ENCODE assay signal across 2 cellular contexts in genomic region chr19:1440418-1440801, GRCh38.
TF ChIP-seq lines count a peak whose summit lies in the region.

No MANE protein-coding gene starts in this region.

TF ChIP-seq in SK-N-SH, 30 proteins besides CTCF, POLR2A, EP300 and RAD21:
- TF ChIP-seq USF2 (IDR thresholded peaks at IDR 0.05; ENCODE audit: borderline replicate concordance, low read depth, low read length) = no peak
- no peak for TF ChIP-seq NFIC (IDR thresholded peaks at IDR 0.05; ENCODE audit: borderline replicate concordance)
- no peak for TF ChIP-seq FOXM1 (IDR thresholded peaks at IDR 0.05; ENCODE audit: low read depth)
- TF ChIP-seq, protein P1, sequence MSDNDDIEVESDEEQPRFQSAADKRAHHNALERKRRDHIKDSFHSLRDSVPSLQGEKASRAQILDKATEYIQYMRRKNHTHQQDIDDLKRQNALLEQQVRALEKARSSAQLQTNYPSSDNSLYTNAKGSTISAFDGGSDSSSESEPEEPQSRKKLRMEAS (IDR thresholded peaks at IDR 0.05; ENCODE audit: low read depth) = no peak
- no peak for TF ChIP-seq USF1 (IDR thresholded peaks at IDR 0.05; ENCODE audit: borderline replicate concordance, low read depth)
- TF ChIP-seq SIN3A (IDR thresholded peaks at IDR 0.05; ENCODE audit: borderline replicate concordance, low read depth, low read length) = no peak

TF ChIP-seq in SK-N-SH treated with all-trans-retinoic acid at 6 μM for 48 hours, 23 proteins besides CTCF, POLR2A, EP300 and RAD21:
- TF ChIP-seq ESRRG (CRISPR knock-in tag; IDR thresholded peaks at IDR 0.05) (no peak), ZC3H10 (CRISPR knock-in tag; IDR thresholded peaks at IDR 0.05) (no peak), SNAI2 (CRISPR knock-in tag; IDR thresholded peaks at IDR 0.05) (no peak), ZNF70 (CRISPR knock-in tag; IDR thresholded peaks at IDR 0.05) (no peak), ZFP30 (CRISPR knock-in tag; IDR thresholded peaks at IDR 0.05) (no peak), CSDC2 (CRISPR knock-in tag; IDR thresholded peaks at IDR 0.05) (no peak), TOX (CRISPR knock-in tag; IDR thresholded peaks at IDR 0.05; ENCODE audit: borderline replicate concordance) (no peak), ISL1 (CRISPR knock-in tag; IDR thresholded peaks at IDR 0.05) (no peak), GLIS3 (CRISPR knock-in tag; IDR thresholded peaks at IDR 0.05) (no peak), OSR1 (CRISPR knock-in tag; IDR thresholded peaks at IDR 0.05) (no peak), ZNF565 (CRISPR knock-in tag; conservative IDR thresholded peaks at IDR 0.05; ENCODE audit: low read depth) (no peak), PPARA (CRISPR knock-in tag; IDR thresholded peaks at IDR 0.05; ENCODE audit: borderline replicate concordance) (no peak), BACH2 (CRISPR knock-in tag; IDR thresholded peaks at IDR 0.05; ENCODE audit: borderline replicate concordance) (no peak), ARNTL (CRISPR knock-in tag; IDR thresholded peaks at IDR 0.05; ENCODE audit: borderline replicate concordance, low read depth) (no peak), CREB5 (CRISPR knock-in tag; IDR thresholded peaks at IDR 0.05; ENCODE audit: low read depth) (no peak), RARB (CRISPR knock-in tag; IDR thresholded peaks at IDR 0.05) (no peak)
- TF ChIP-seq, protein P2, sequence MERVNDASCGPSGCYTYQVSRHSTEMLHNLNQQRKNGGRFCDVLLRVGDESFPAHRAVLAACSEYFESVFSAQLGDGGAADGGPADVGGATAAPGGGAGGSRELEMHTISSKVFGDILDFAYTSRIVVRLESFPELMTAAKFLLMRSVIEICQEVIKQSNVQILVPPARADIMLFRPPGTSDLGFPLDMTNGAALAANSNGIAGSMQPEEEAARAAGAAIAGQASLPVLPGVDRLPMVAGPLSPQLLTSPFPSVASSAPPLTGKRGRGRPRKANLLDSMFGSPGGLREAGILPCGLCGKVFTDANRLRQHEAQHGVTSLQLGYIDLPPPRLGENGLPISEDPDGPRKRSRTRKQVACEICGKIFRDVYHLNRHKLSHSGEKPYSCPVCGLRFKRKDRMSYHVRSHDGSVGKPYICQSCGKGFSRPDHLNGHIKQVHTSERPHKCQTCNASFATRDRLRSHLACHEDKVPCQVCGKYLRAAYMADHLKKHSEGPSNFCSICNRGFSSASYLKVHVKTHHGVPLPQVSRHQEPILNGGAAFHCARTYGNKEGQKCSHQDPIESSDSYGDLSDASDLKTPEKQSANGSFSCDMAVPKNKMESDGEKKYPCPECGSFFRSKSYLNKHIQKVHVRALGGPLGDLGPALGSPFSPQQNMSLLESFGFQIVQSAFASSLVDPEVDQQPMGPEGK (CRISPR knock-in tag; IDR thresholded peaks at IDR 0.05; ENCODE audit: borderline replicate concordance) = no peak
- TF ChIP-seq, protein P3, sequence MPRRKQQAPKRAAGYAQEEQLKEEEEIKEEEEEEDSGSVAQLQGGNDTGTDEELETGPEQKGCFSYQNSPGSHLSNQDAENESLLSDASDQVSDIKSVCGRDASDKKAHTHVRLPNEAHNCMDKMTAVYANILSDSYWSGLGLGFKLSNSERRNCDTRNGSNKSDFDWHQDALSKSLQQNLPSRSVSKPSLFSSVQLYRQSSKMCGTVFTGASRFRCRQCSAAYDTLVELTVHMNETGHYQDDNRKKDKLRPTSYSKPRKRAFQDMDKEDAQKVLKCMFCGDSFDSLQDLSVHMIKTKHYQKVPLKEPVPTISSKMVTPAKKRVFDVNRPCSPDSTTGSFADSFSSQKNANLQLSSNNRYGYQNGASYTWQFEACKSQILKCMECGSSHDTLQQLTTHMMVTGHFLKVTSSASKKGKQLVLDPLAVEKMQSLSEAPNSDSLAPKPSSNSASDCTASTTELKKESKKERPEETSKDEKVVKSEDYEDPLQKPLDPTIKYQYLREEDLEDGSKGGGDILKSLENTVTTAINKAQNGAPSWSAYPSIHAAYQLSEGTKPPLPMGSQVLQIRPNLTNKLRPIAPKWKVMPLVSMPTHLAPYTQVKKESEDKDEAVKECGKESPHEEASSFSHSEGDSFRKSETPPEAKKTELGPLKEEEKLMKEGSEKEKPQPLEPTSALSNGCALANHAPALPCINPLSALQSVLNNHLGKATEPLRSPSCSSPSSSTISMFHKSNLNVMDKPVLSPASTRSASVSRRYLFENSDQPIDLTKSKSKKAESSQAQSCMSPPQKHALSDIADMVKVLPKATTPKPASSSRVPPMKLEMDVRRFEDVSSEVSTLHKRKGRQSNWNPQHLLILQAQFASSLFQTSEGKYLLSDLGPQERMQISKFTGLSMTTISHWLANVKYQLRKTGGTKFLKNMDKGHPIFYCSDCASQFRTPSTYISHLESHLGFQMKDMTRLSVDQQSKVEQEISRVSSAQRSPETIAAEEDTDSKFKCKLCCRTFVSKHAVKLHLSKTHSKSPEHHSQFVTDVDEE (CRISPR knock-in tag; IDR thresholded peaks at IDR 0.05) = no peak
- TF ChIP-seq, protein P4, sequence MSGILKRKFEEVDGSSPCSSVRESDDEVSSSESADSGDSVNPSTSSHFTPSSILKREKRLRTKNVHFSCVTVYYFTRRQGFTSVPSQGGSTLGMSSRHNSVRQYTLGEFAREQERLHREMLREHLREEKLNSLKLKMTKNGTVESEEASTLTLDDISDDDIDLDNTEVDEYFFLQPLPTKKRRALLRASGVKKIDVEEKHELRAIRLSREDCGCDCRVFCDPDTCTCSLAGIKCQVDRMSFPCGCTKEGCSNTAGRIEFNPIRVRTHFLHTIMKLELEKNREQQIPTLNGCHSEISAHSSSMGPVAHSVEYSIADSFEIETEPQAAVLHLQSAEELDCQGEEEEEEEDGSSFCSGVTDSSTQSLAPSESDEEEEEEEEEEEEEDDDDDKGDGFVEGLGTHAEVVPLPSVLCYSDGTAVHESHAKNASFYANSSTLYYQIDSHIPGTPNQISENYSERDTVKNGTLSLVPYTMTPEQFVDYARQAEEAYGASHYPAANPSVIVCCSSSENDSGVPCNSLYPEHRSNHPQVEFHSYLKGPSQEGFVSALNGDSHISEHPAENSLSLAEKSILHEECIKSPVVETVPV (CRISPR knock-in tag; IDR thresholded peaks at IDR 0.05) = no peak
